9 cellular contexts compared by ENCODE assay signal in the genomic region with DNA sequence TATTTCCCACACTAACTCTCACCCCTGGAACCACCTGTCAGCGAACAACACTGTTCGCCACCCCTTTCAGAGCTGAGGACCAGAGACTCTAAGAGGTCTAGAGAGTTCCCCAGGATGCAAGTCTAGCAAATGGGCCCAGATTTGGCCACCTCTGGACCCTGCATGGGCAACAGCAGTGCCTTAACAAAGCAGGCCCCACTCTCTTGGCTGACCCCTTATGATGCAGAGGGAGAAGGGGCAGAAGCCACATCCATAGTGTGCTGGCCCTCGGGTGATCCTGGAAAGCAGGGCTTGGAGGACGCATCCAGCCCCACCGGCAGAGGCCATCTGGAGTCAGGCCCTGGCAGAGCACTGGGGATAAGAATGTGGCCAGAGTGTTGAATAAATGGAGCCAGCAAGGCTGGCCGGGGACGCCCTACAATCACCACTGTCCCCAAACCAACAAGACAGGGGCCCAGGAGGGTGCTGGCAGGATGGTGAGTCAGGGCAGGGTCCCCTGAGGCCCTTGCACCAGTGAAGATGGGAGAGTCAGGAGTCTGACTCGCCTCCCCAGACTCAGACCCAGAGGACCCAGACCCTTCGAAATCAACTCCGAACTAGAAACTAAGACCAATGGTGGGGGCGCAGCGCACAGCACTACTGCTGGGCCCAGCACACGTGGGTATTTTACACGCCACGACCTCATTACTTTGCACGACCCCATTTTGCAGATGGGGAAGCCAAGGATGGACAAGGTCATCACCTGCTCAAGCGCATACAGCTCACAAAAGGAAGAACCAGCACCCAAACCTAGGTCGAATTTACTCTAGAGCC. TPM values are rescaled to one million over a fixed set of nuclear protein-coding genes. Genes with fewer than 3 reads are reported as not detected.
DNase-seq lines count a peak whose midpoint lies in the region; ATAC-seq and TF ChIP-seq lines count a peak whose summit lies in the region.
"Had no signal": no experiment of that assay in that cellular context is flagged by ENCODE, and none has a peak within 500 bp of the region (broad histone marks: within the 10 kb centered on the region; RNA-seq: fewer than 3 reads in every experiment).

No MANE protein-coding gene starts in this region.

- H3K4me3 ChIP-seq in BLaER1 treated with 17β-estradiol and CSF1 and Interleukin-3, amounts not matched to agents 10 nM and 100 nM, result peak overlapping the region in 6 of 10 experiments; percentile 22 to 56 (median 31); a peak in 10 of 20 replicates
- no peak overlapping the region for H3K4me3 ChIP-seq in RWPE2 (ENCODE audit: severe bottlenecking)

- intact Hi-C loops in CD14-positive monocyte (cut with micrococcal nuclease), result no loop called here

- no peak overlapping the region for H3K4me3 Mint-ChIP-seq in osteocyte (ENCODE audit: unreplicated experiment)
- H3K4me3 Mint-ChIP-seq in CD14-positive monocyte, result no peak overlapping the region

- H3K36me3 Mint-ChIP-seq in osteocyte (ENCODE audit: unreplicated experiment) (peaks cover 24% of the 10 kb centered on the region), CD14-positive monocyte (peaks cover 31 to 42% of the 10 kb centered on the region in 2 donors)

- TF ChIP-seq CTCF in RWPE2 (IDR thresholded peaks at IDR 0.05; ENCODE audit: poor library complexity, severe bottlenecking), result no peak
- no peak for TF ChIP-seq CTCF in osteocyte (IDR thresholded peaks at IDR 0.05)
- TF ChIP-seq CTCF in CD14-positive monocyte (IDR thresholded peaks at IDR 0.05), result no peak

- H3K9me3 Mint-ChIP-seq in osteocyte (ENCODE audit: unreplicated experiment) (no peaks in the 10 kb centered on the region), CD14-positive monocyte (peaks cover 0 to 2% (median 0%) of the 10 kb centered on the region in 7 donors)

- peak overlapping the region in 10 of 11 experiments; percentile 26 to 99 (median 98); a peak in 20 of 22 replicates for H3K27ac ChIP-seq in BLaER1 treated with 17β-estradiol and CSF1 and Interleukin-3, amounts not matched to agents 10 nM and 100 nM
- H3K27ac ChIP-seq in RWPE2 (ENCODE audit: poor library complexity, severe bottlenecking) (peak overlapping the region; percentile 98), epithelial cell of prostate (peak overlapping the region; percentile 99)

- H3K4me1 Mint-ChIP-seq in osteocyte (ENCODE audit: unreplicated experiment) (peaks cover 82% of the 10 kb centered on the region), CD14-positive monocyte (peaks cover 49% of the 10 kb centered on the region)

- peaks cover 100% of the 10 kb centered on the region in 11 experiments for H4K20me1 ChIP-seq in BLaER1 treated with 17β-estradiol and CSF1 and Interleukin-3, amounts not matched to agents 10 nM and 100 nM

- peak overlapping the region; percentile 11 to 99 (median 65); a peak in 20 of 22 replicates for H3K9ac ChIP-seq in BLaER1 treated with 17β-estradiol and CSF1 and Interleukin-3, amounts not matched to agents 10 nM and 100 nM

- H3K27ac Mint-ChIP-seq in osteocyte (ENCODE audit: unreplicated experiment), result peak overlapping the region; percentile 78
- peak overlapping the region in 1 of 7 donors; percentile 58 for H3K27ac Mint-ChIP-seq in CD14-positive monocyte

- no peaks in the 10 kb centered on the region for H3K9me3 ChIP-seq in BLaER1 treated with 17β-estradiol and CSF1 and Interleukin-3, amounts not matched to agents 10 nM and 100 nM (replicated peaks in 1 of 11)
- no peaks in the 10 kb centered on the region for H3K9me3 ChIP-seq in RWPE2 (ENCODE audit: severe bottlenecking)

- H3K36me3 ChIP-seq in BLaER1 treated with 17β-estradiol and CSF1 and Interleukin-3, amounts not matched to agents 10 nM and 100 nM, result peaks cover 54 to 78% (median 71%) of the 10 kb centered on the region in 11 experiments
- H3K36me3 ChIP-seq in RWPE2 (ENCODE audit: low read depth), result peaks cover 82% of the 10 kb centered on the region

- no peaks in the 10 kb centered on the region for H3K27me3 Mint-ChIP-seq in osteocyte (ENCODE audit: unreplicated experiment)
- H3K27me3 Mint-ChIP-seq in CD14-positive monocyte (ENCODE audit: low read depth in 3 of 3), result peaks cover 7 to 9% (median 8%) of the 10 kb centered on the region in 3 donors

- no peak for ATAC-seq in RWPE2 (ENCODE audit: low read depth)
- no peak for ATAC-seq in HG02678 (IDR thresholded peaks at IDR 0.05; ENCODE audit: unreplicated experiment)
- no peak for ATAC-seq in GM21390 (IDR thresholded peaks at IDR 0.05; ENCODE audit: unreplicated experiment)

- DNase-seq in RWPE2 (ENCODE audit: low spot score), result no peak
- no peak for DNase-seq in epithelial cell of prostate (ENCODE audit: low read depth, low spot score)
- no peak for DNase-seq in osteocyte (ENCODE audit: extremely low spot score, unreplicated experiment)
- no peak for DNase-seq in CD14-positive monocyte (ENCODE audit: low spot score)
- DNase-seq in medulla oblongata (ENCODE audit: extremely low spot score), result no peak
- DNase-seq: activated T-cell treated with anti-CD3 and anti-CD28 coated beads for 4 hours had no signal

- no peaks in the 10 kb centered on the region for H3K27me3 ChIP-seq in BLaER1 treated with 17β-estradiol and CSF1 and Interleukin-3, amounts not matched to agents 10 nM and 100 nM
- no peaks in the 10 kb centered on the region for H3K27me3 ChIP-seq in RWPE2 (ENCODE audit: insufficient read depth, poor library complexity, severe bottlenecking)

- peaks cover 96 to 100% (median 99%) of the 10 kb centered on the region in 10 experiments for H3K4me1 ChIP-seq in BLaER1 treated with 17β-estradiol and CSF1 and Interleukin-3, amounts not matched to agents 10 nM and 100 nM
- peaks cover 84% of the 10 kb centered on the region for H3K4me1 ChIP-seq in RWPE2 (ENCODE audit: insufficient read depth, poor library complexity, severe bottlenecking)

- H3K4me2 ChIP-seq in BLaER1 treated with 17β-estradiol and CSF1 and Interleukin-3, amounts not matched to agents 10 nM and 100 nM, result peak overlapping the region; percentile 97 to 100 (median 99)

RNA-seq across cellular contexts. Expression of a gene that starts 6.5 kb away (rescaled TPM):
- total RNA-seq in osteocyte, result 175 and 176 TPM in 2 replicates
- 1 to 10 TPM; 1.9 to 3.1 TPM for polyA plus RNA-seq in CD14-positive monocyte

RNA-seq across cellular contexts. Expression of a gene that starts 37.9 kb away (rescaled TPM):
- total RNA-seq in osteocyte, result 88.0 and 90.5 TPM in 2 replicates
- polyA plus RNA-seq in CD14-positive monocyte, result 10 to 100 TPM in 1 of 2 donors, 1 to 10 TPM in 1; 7.4 to 10.6 TPM
